In genomic region chr17:80861892-80862291, GRCh38 we compare ENCODE assay signal across 8 cellular contexts.
DNase-seq lines count a peak whose midpoint lies in the region; ATAC-seq and TF ChIP-seq lines count a peak whose summit lies in the region.

No MANE protein-coding gene starts in this region.

- peaks cover 11% of the 10 kb centered on the region for H3K9me3 ChIP-seq in AG04450 (ENCODE audit: control insufficient read depth, insufficient read depth, low read length)

- POLR2A ChIA-PET in AG04450 (lab: Yijun Ruan, JAX), result no interaction called here

- TF ChIP-seq CTCF in AG04450 (IDR thresholded peaks at IDR 0.05; ENCODE audit: low read depth, low read length), result peak; percentile 67
- no peak for TF ChIP-seq CTCF in omental fat pad (IDR thresholded peaks at IDR 0.05)

- H3K27me3 ChIP-seq in AG04450 (ENCODE audit: control insufficient read depth, insufficient read depth, low read length), result no peaks in the 10 kb centered on the region

- CTCF ChIA-PET in AG04450 (lab: Charles Lee), result no interaction called here

- no peak overlapping the region for H3K27ac ChIP-seq in AG04450 (ENCODE audit: low read depth, low read length)

- ATAC-seq in HG02588 (IDR thresholded peaks at IDR 0.05; ENCODE audit: unreplicated experiment) (no peak), omental fat pad (ENCODE audit: low FRiP score) (no peak)

- DNase-seq in AG04450 (ENCODE audit: low read depth, low spot score), result no peak
- DNase-seq in NCI-H1105 (lab: John Stamatoyannopoulos, UW), result peak; percentile 80
- DNase-seq in activated T-cell treated with anti-CD3 and anti-CD28 coated beads for 48 hours (ENCODE audit: low read depth), result peak; percentile 54
- peak; percentile 35 for DNase-seq in fibroblast of peridontal ligament (ENCODE audit: extremely low read depth)
- peak; percentile 67 for DNase-seq in stimulated activated CD4-positive, alpha-beta T cell treated with anti-CD3 and anti-CD28 coated beads, Interleukin-1b, Interleukin-23, amount 100 ng/mL, for 48 hours
- DNase-seq in OCI-M2 (lab: John Stamatoyannopoulos, UW; ENCODE audit: unreplicated experiment), result no peak
- no peak for DNase-seq in omental fat pad (ENCODE audit: low spot score)

- no peak overlapping the region for H3K4me3 ChIP-seq in AG04450 (ENCODE audit: low read depth, low read length)

Comparison
In these comparisons a context has a peak if more than half of its experiments do, and no peak if none do; other contexts are left out.
1. DNase-seq: peak in NCI-H1105 (single experiment), activated T-cell treated with anti-CD3 and anti-CD28 coated beads for 48 hours (single experiment), fibroblast of peridontal ligament (single experiment) and stimulated activated CD4-positive, alpha-beta T cell treated with anti-CD3 and anti-CD28 coated beads, Interleukin-1b, Interleukin-23, amount 100 ng/mL, for 48 hours (single experiment); none in AG04450 (single experiment), OCI-M2 (single experiment) and omental fat pad (single experiment).